Comparison of ENCODE assay signal across 2 cellular contexts in genomic region chr17:10557422-10557821, GRCh38.
A peak's percentile ranks its signal among the peaks of the same experiment; 100 is the strongest.
TF ChIP-seq lines count a peak whose summit lies in the region.

No MANE protein-coding gene starts in this region.

TF ChIP-seq in liver, 16 proteins besides CTCF, POLR2A, EP300 and RAD21:
- TF ChIP-seq HNF4A (conservative IDR thresholded peaks at IDR 0.05): no peak
- TF ChIP-seq SP1 (IDR thresholded peaks at IDR 0.05): no peak
- no peak for TF ChIP-seq RXRA (IDR thresholded peaks at IDR 0.05)
- TF ChIP-seq NR2F2 (IDR thresholded peaks at IDR 0.05): peak; percentile 63
- no peak for TF ChIP-seq GABPA (IDR thresholded peaks at IDR 0.05 in 1 of 2, conservative IDR thresholded peaks at IDR 0.05 in 1 of 2)

TF ChIP-seq in HepG2, 621 proteins besides CTCF, POLR2A, EP300 and RAD21:
- TF ChIP-seq MLXIP (CRISPR knock-in tag; IDR thresholded peaks at IDR 0.05; ENCODE audit: borderline replicate concordance) (no peak), ZNF609 (CRISPR knock-in tag; IDR thresholded peaks at IDR 0.05; ENCODE audit: borderline replicate concordance) (no peak), TAF15 (IDR thresholded peaks at IDR 0.05; ENCODE audit: low read depth, low read length, poor library complexity, severe bottlenecking) (no peak), HNRNPLL (IDR thresholded peaks at IDR 0.05; ENCODE audit: low read depth, low read length, poor library complexity, severe bottlenecking) (no peak), DMAP1 (CRISPR knock-in tag; IDR thresholded peaks at IDR 0.05) (no peak), ZNF468 (CRISPR knock-in tag; IDR thresholded peaks at IDR 0.05) (no peak), ZNF83 (CRISPR knock-in tag; IDR thresholded peaks at IDR 0.05; ENCODE audit: borderline replicate concordance) (no peak), MNT (IDR thresholded peaks at IDR 0.05) (no peak), ZNF296 (CRISPR knock-in tag; conservative IDR thresholded peaks at IDR 0.05) (no peak), ZNF800 (CRISPR knock-in tag; IDR thresholded peaks at IDR 0.05) (no peak), ZBTB4 (CRISPR knock-in tag; IDR thresholded peaks at IDR 0.05; ENCODE audit: borderline replicate concordance) (no peak), GABPA (IDR thresholded peaks at IDR 0.05; ENCODE audit: low read depth, low read length) (no peak), GABPA (CRISPR knock-in tag; IDR thresholded peaks at IDR 0.05; ENCODE audit: low read depth) (no peak), ELF3 (CRISPR knock-in tag; IDR thresholded peaks at IDR 0.05) (no peak)
